ENCODE assay signal across 30 cellular contexts in the genomic region with DNA sequence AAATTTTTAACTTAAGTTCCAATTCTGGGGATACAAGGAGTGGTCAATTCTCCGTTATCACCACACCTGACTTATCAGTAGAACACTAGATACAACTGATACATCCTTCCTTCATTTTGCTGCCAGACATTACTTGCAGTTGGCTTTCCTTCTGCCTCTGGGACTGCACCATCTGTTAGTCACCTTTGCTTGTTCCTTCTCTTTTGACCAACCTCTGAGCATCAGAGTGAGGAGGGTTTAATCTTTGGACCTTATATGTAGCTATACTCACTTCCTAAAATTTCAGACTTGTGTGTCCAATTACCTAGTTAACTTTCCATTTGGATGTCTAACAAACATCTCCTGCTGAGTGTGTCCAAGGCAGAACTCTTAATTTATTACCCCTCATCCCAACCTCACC.
"Had no signal": no experiment of that assay in that cellular context is flagged by ENCODE, and none has a peak within 500 bp of the region (broad histone marks: within the 10 kb centered on the region; RNA-seq: fewer than 3 reads in every experiment).

No MANE protein-coding gene starts in this region.

- ATAC-seq: activated CD8-positive, alpha-beta T cell treated with anti-CD3 and anti-CD28 coated beads for 36 hours; activated naive CD4-positive, alpha-beta T cell treated with anti-CD3 and anti-CD28 coated beads, Interleukin-2, amount 50 U/mL, for 72 hours; activated T-cell treated with anti-CD3 and anti-CD28 coated beads, Interleukin-2, amount 50 U/mL, for 4 hours; activated T-cell treated with anti-CD3 and anti-CD28 coated beads, Interleukin-2, amount 50 U/mL, for 72 hours; activated T-helper 17 cell treated with anti-CD3 and anti-CD28 coated beads, Interleukin-2, amount 50 U/mL, for 72 hours had no signal

- H3K4me1 ChIP-seq: adrenal gland had no signal

- FAIRE-seq: TTC549 had no signal

- H3K36me3 ChIP-seq: adrenal gland had no signal

- DNase-seq: activated B cell treated with CpG ODN at 0.5 μM for 24 hours; activated CD4-positive, alpha-beta memory T cell treated with anti-CD3 and anti-CD28 coated beads for 36 hours; activated CD4-positive, alpha-beta T cell treated with anti-CD3 and anti-CD28 coated beads for 4 hours; activated CD4-positive, alpha-beta T cell treated with anti-CD3 and anti-CD28 coated beads, Interleukin-2, amount 10 ng/mL, durations not matched to agents 24 days and 14 days; activated CD4-positive, alpha-beta T cell treated with anti-CD3 and anti-CD28 coated beads, Interleukin-2, amount 50 U/mL, for 1 hour; activated CD4-positive, alpha-beta T cell treated with anti-CD3 and anti-CD28 coated beads, Interleukin-2, amount 50 U/mL, for 4 hours; activated CD4-positive, CD25-positive, alpha-beta regulatory T cell treated with anti-CD3 and anti-CD28 coated beads, Interleukin-2, amount 50 U/mL, for 72 hours; activated CD8-positive, alpha-beta memory T cell treated with anti-CD3 and anti-CD28 coated beads, Interleukin-2, amount 50 U/mL, for 4 hours; activated CD8-positive, alpha-beta T cell treated with anti-CD3 and anti-CD28 coated beads for 36 hours; activated effector memory CD4-positive, alpha-beta T cell treated with anti-CD3 and anti-CD28 coated beads, Interleukin-2, amount 50 U/mL, for 16 hours; activated gamma-delta T cell treated with Interleukin-2 at 50 U/mL for 16 hours; activated naive CD4-positive, alpha-beta T cell; activated naive CD4-positive, alpha-beta T cell treated with anti-CD3 and anti-CD28 coated beads for 36 hours; activated naive CD4-positive, alpha-beta T cell treated with anti-CD3 and anti-CD28 coated beads, Interleukin-2, amount 50 U/mL, for 16 hours; activated naive CD8-positive, alpha-beta T cell treated with anti-CD3 and anti-CD28 coated beads for 36 hours; activated T-cell treated with anti-CD3 and anti-CD28 coated beads for 4 hours; activated T-cell treated with anti-CD3 and anti-CD28 coated beads, Interleukin-2, amount 50 U/mL, for 1 hour; activated T-cell treated with anti-CD3 and anti-CD28 coated beads, Interleukin-2, amount 50 U/mL, for 4 hours; activated T-cell treated with anti-CD3 and anti-CD28 coated beads, Interleukin-2, amount 50 U/mL, for 72 hours; adrenal gland; amniotic stem cell; aorta; central memory CD4-positive, alpha-beta T cell; T-helper 1 cell; T-helper 2 cell; T-helper 9 cell had no signal

- H3K27ac ChIP-seq: adrenal gland, VCaP had no signal

- H3K4me3 ChIP-seq: adrenal gland had no signal

- H3K27me3 ChIP-seq: adrenal gland had no signal
